15 cellular contexts compared by ENCODE assay signal in genomic region chr14:63895510-63895909, GRCh38. TPM values are rescaled to one million over a fixed set of nuclear protein-coding genes. Genes with fewer than 3 reads are reported as not detected.
DNase-seq lines count a peak whose midpoint lies in the region; ATAC-seq, FAIRE-seq and TF ChIP-seq lines count a peak whose summit lies in the region.
"Had no signal": no experiment of that assay in that cellular context is flagged by ENCODE, and none has a peak within 500 bp of the region (broad histone marks: within the 10 kb centered on the region; RNA-seq: fewer than 3 reads in every experiment).

No MANE protein-coding gene starts in this region.

- H3K9me3 ChIP-seq in left ventricle myocardium inferior (replicated peaks) (no peaks in the 10 kb centered on the region), kidney (ENCODE audit: control insufficient read depth in 1 of 2, low read length in 2 of 2) (no peaks in the 10 kb centered on the region)
- H3K9me3 ChIP-seq: esophagus squamous epithelium had no signal

- H3K27ac ChIP-seq in left ventricle myocardium inferior (replicated peaks) (peak overlapping the region; percentile 83), kidney (ENCODE audit: low read depth in 2 of 2, low read length in 2 of 2) (peak overlapping the region; percentile 66 to 87)

- no peak overlapping the region for H3K4me3 Mint-ChIP-seq in type B pancreatic cell
- no peak overlapping the region for H3K4me3 Mint-ChIP-seq in activated naive CD4-positive, alpha-beta T cell treated with anti-CD3 and anti-CD28 coated beads, Interleukin-2, amount 10 ng/mL, durations not matched to agents 7 days and 5 days
- H3K4me3 Mint-ChIP-seq: dendritic cell treated with granulocyte-macrophage colony-stimulating factor and Interleukin-4, amounts not matched to agents 40 ng/mL and 50 ng/mL, for 4 days had no signal

- ATAC-seq in left cardiac atrium, result no peak
- no peak for ATAC-seq in GM19397 (IDR thresholded peaks at IDR 0.05; ENCODE audit: unreplicated experiment)

- no peak for TF ChIP-seq CTCF in left ventricle myocardium inferior (IDR thresholded peaks at IDR 0.05; ENCODE audit: borderline replicate concordance)
- TF ChIP-seq CTCF in kidney (IDR thresholded peaks at IDR 0.05; ENCODE audit: borderline replicate concordance, extremely low read depth, insufficient read depth), result no peak
- TF ChIP-seq CTCF in type B pancreatic cell (conservative IDR thresholded peaks at IDR 0.05), result no peak

- no peak for FAIRE-seq in kidney (lab: Jason Lieb, UNC)

- H3K4me1 ChIP-seq in left ventricle myocardium inferior (peaks cover 94% of the 10 kb centered on the region), kidney (ENCODE audit: control insufficient read depth in 1 of 2, insufficient read depth in 1 of 2, low read depth in 1 of 2, low read length in 2 of 2) (peaks cover 33 to 71% of the 10 kb centered on the region in 2 donors)

- H3K4me1 Mint-ChIP-seq in type B pancreatic cell (ENCODE audit: unreplicated experiment), result peaks cover 43% of the 10 kb centered on the region
- H3K4me1 Mint-ChIP-seq in activated naive CD4-positive, alpha-beta T cell treated with anti-CD3 and anti-CD28 coated beads, Interleukin-2, amount 10 ng/mL, durations not matched to agents 7 days and 5 days, result peaks cover 17% of the 10 kb centered on the region

- H3K4me3 ChIP-seq in left ventricle myocardium inferior (no peak overlapping the region), kidney (ENCODE audit: low read length in 2 of 2) (no peak overlapping the region)
- H3K4me3 ChIP-seq: esophagus squamous epithelium had no signal

- peak overlapping the region; percentile 41 for H3K27ac Mint-ChIP-seq in type B pancreatic cell
- no peak overlapping the region for H3K27ac Mint-ChIP-seq in activated naive CD4-positive, alpha-beta T cell treated with anti-CD3 and anti-CD28 coated beads, Interleukin-2, amount 10 ng/mL, durations not matched to agents 7 days and 5 days
- H3K27ac Mint-ChIP-seq: dendritic cell treated with granulocyte-macrophage colony-stimulating factor and Interleukin-4, amounts not matched to agents 40 ng/mL and 50 ng/mL, for 4 days had no signal

- H3K9ac ChIP-seq in kidney (ENCODE audit: low read length in 2 of 2), result peak overlapping the region in 1 of 2 donors; percentile 27

- intact Hi-C loops in left ventricle myocardium inferior (cut with micrococcal nuclease), result no loop called here
- intact Hi-C loops in left cardiac atrium (cut with DNase I), result no loop called here
- intact Hi-C loops in kidney (cut with DNase I), result no loop called here

- H3K36me3 ChIP-seq in left ventricle myocardium inferior, result no peaks in the 10 kb centered on the region
- no peaks in the 10 kb centered on the region for H3K36me3 ChIP-seq in kidney (ENCODE audit: control insufficient read depth in 1 of 2, insufficient read depth in 2 of 2, low read length in 2 of 2)
- H3K36me3 ChIP-seq: esophagus squamous epithelium had no signal

- H3K27me3 Mint-ChIP-seq in type B pancreatic cell, result no peaks in the 10 kb centered on the region
- H3K27me3 Mint-ChIP-seq in activated naive CD4-positive, alpha-beta T cell treated with anti-CD3 and anti-CD28 coated beads, Interleukin-2, amount 10 ng/mL, durations not matched to agents 7 days and 5 days, result no peaks in the 10 kb centered on the region

- no peaks in the 10 kb centered on the region for H3K27me3 ChIP-seq in left ventricle myocardium inferior (ENCODE audit: low read depth)
- H3K27me3 ChIP-seq: esophagus squamous epithelium had no signal

- H3K9me3 Mint-ChIP-seq in type B pancreatic cell, result no peaks in the 10 kb centered on the region
- peaks cover 4% of the 10 kb centered on the region for H3K9me3 Mint-ChIP-seq in activated naive CD4-positive, alpha-beta T cell treated with anti-CD3 and anti-CD28 coated beads, Interleukin-2, amount 10 ng/mL, durations not matched to agents 7 days and 5 days

- peaks cover 3% of the 10 kb centered on the region for H3K36me3 Mint-ChIP-seq in type B pancreatic cell
- H3K36me3 Mint-ChIP-seq in activated naive CD4-positive, alpha-beta T cell treated with anti-CD3 and anti-CD28 coated beads, Interleukin-2, amount 10 ng/mL, durations not matched to agents 7 days and 5 days, result peaks cover 19% of the 10 kb centered on the region

- DNase-seq in left ventricle myocardium inferior (no peak), left cardiac atrium (no peak), NCI-H774 (lab: John Stamatoyannopoulos, UW) (peak; percentile 12), kidney (no peak), type B pancreatic cell (ENCODE audit: extremely low spot score, unreplicated experiment) (no peak), T-helper 2 cell (no peak)
- DNase-seq in activated naive CD4-positive, alpha-beta T cell treated with anti-CD3 and anti-CD28 coated beads, Interleukin-2, amount 10 ng/mL, durations not matched to agents 7 days and 5 days, result no peak
- DNase-seq: activated gamma-delta T cell; AML-193; DMS 273 treated with DMSO at 0.1 percent for 48 hours; esophagus squamous epithelium; OCI-M1; stimulated activated CD4-positive, alpha-beta T cell treated with anti-CD3 and anti-CD28 coated beads, Interleukin-4, amount 100 ng/mL, for 1 hour had no signal

- CTCF ChIA-PET in activated naive CD4-positive, alpha-beta T cell treated with anti-CD3 and anti-CD28 coated beads, Interleukin-2, amount 10 ng/mL, durations not matched to agents 7 days and 5 days (lab: Charles Lee), result no interaction called here

RNA-seq across cellular contexts. Expression of gene SYNE2, which starts 42.7 kb away (rescaled TPM):
- 186 TPM for total RNA-seq in left ventricle myocardium inferior
- 100 to 1,000 TPM in 1 of 2 donors, 10 to 100 TPM in 1; 96.3 to 173 TPM for total RNA-seq in left cardiac atrium
- total RNA-seq in kidney, result 461 TPM
- 65.9 TPM for polyA plus RNA-seq in kidney (ENCODE audit: insufficient read depth, low read depth, low replicate concordance)
- 68.1 and 75.1 TPM in 2 replicates for total RNA-seq in type B pancreatic cell (ENCODE audit: low replicate concordance)
